In the genomic region with DNA sequence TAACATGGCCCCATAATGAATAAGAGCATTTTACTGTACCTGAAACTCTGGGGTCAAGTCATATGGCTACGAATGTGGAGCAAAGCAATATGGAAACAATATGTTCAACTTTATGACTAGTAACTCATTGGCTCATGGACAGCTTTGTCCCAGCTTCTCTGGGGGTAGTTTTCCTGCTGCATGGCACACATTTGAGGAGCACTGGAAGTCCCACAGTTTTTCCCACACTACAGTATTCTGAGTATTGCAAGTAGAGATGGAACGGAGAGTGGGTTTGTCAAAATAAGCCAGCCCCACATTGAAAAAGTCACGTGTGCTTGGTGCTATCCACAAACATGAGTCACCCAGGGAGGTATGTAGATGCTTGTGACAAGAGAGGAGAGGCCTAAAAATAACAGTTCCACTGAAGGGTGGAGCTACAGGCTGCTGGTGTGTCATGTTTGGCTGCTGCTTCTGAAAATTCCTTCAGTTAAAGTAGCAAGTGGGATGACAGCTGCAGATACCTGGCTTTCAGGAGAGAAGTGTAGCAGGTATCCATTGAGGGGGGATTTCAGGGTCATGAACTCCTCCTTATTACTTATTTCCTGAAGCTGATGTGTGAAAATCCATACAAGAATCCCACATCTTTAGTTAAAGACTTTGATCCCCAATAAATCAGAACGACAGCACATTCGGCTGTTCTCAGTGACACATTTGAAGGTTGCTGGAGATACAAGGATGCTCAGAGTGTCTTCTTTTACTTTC, we compare ENCODE assay signal across 10 cellular contexts. TPM values are rescaled to one million over a fixed set of nuclear protein-coding genes. Genes with fewer than 3 reads are reported as not detected.
DNase-seq lines count a peak whose midpoint lies in the region; ATAC-seq and TF ChIP-seq lines count a peak whose summit lies in the region.
"Had no signal": no experiment of that assay in that cellular context is flagged by ENCODE, and none has a peak within 500 bp of the region (broad histone marks: within the 10 kb centered on the region; RNA-seq: fewer than 3 reads in every experiment).

No MANE protein-coding gene starts in this region.

- no peaks in the 10 kb centered on the region for H3K36me3 Mint-ChIP-seq in stimulated activated naive CD8-positive, alpha-beta T cell treated with anti-CD3 and anti-CD28 coated beads, Interleukin-15, Interleukin-2, amounts not matched to agents 100 ng/mL and 50 ng/mL, for 24 hours (ENCODE audit: low read depth)

- no peak for ATAC-seq in HG03378 (IDR thresholded peaks at IDR 0.05; ENCODE audit: unreplicated experiment)

- H3K27ac ChIP-seq in hepatocyte: peak overlapping the region; percentile 71
- H3K27ac ChIP-seq: testis had no signal

- H3K9me2 ChIP-seq in hepatocyte (replicated peaks; ENCODE audit: insufficient read depth): no peaks in the 10 kb centered on the region

- no peaks in the 10 kb centered on the region for H3K27me3 ChIP-seq in hepatocyte
- H3K27me3 ChIP-seq: testis had no signal

- WGBS in hepatocyte (ENCODE audit: low lambda C conversion rate, missing lambda C conversion rate): 42% methylated on average over 5 of the region's 5 CpGs

- no peaks in the 10 kb centered on the region for H3K27me3 Mint-ChIP-seq in stimulated activated naive CD8-positive, alpha-beta T cell treated with anti-CD3 and anti-CD28 coated beads, Interleukin-15, Interleukin-2, amounts not matched to agents 100 ng/mL and 50 ng/mL, for 24 hours
- H3K27me3 Mint-ChIP-seq: activated B cell treated with CpG ODN at 0.5 μM for 24 hours had no signal

- peak overlapping the region; percentile 41 for H3K4me2 ChIP-seq in hepatocyte

- no peaks in the 10 kb centered on the region for H3K36me3 ChIP-seq in hepatocyte (replicated peaks; ENCODE audit: insufficient read depth, low read depth)

- peak overlapping the region; percentile 14 for H3K27ac Mint-ChIP-seq in stimulated activated naive CD8-positive, alpha-beta T cell treated with anti-CD3 and anti-CD28 coated beads, Interleukin-15, Interleukin-2, amounts not matched to agents 100 ng/mL and 50 ng/mL, for 24 hours
- H3K27ac Mint-ChIP-seq: activated B cell treated with CpG ODN at 0.5 μM for 24 hours had no signal

- H3K9me3 ChIP-seq in hepatocyte (ENCODE audit: low read depth): no peaks in the 10 kb centered on the region
- H3K9me3 ChIP-seq: testis had no signal

- H3K4me1 Mint-ChIP-seq in stimulated activated naive CD8-positive, alpha-beta T cell treated with anti-CD3 and anti-CD28 coated beads, Interleukin-15, Interleukin-2, amounts not matched to agents 100 ng/mL and 50 ng/mL, for 24 hours (ENCODE audit: low read depth): peaks cover 11% of the 10 kb centered on the region
- H3K4me1 Mint-ChIP-seq: activated B cell treated with CpG ODN at 0.5 μM for 24 hours had no signal

- H3K4me3 Mint-ChIP-seq in stimulated activated naive CD8-positive, alpha-beta T cell treated with anti-CD3 and anti-CD28 coated beads, Interleukin-15, Interleukin-2, amounts not matched to agents 100 ng/mL and 50 ng/mL, for 24 hours: no peak overlapping the region
- H3K4me3 Mint-ChIP-seq: activated B cell treated with CpG ODN at 0.5 μM for 24 hours had no signal

- no peaks in the 10 kb centered on the region for H3K79me2 ChIP-seq in hepatocyte

- TF ChIP-seq CTCF in WI38 (IDR thresholded peaks at IDR 0.05; ENCODE audit: low read depth, low read length) (no peak), hepatocyte (IDR thresholded peaks at IDR 0.05; ENCODE audit: poor library complexity) (no peak)

- peaks cover 45% of the 10 kb centered on the region for H3K4me1 ChIP-seq in hepatocyte (ENCODE audit: insufficient read depth)
- H3K4me1 ChIP-seq: testis had no signal

- H3K4me3 ChIP-seq in WI38 (ENCODE audit: low read depth, low read length): peak overlapping the region; percentile 13
- no peak overlapping the region for H3K4me3 ChIP-seq in hepatocyte
- H3K4me3 ChIP-seq: testis had no signal

- no peaks in the 10 kb centered on the region for H4K20me1 ChIP-seq in hepatocyte (ENCODE audit: insufficient read depth, poor library complexity, severe bottlenecking)

- H3K9me3 Mint-ChIP-seq in stimulated activated naive CD8-positive, alpha-beta T cell treated with anti-CD3 and anti-CD28 coated beads, Interleukin-15, Interleukin-2, amounts not matched to agents 100 ng/mL and 50 ng/mL, for 24 hours: no peaks in the 10 kb centered on the region
- H3K9me3 Mint-ChIP-seq: activated B cell treated with CpG ODN at 0.5 μM for 24 hours had no signal

- DNase-seq in HS-27A (ENCODE audit: low read depth): peak; percentile 92
- DNase-seq in hepatocyte (ENCODE audit: low spot score): peak; percentile 83
- no peak for DNase-seq in hippocampal formation (lab: John Stamatoyannopoulos, UW)
- DNase-seq in NCI-H1092 (lab: John Stamatoyannopoulos, UW): no peak
- DNase-seq in activated CD4-positive, CD25-positive, alpha-beta regulatory T cell (lab: John Stamatoyannopoulos, UW): no peak
- DNase-seq: activated B cell treated with CpG ODN at 0.5 μM for 24 hours, testis had no signal

- H2AFZ ChIP-seq in hepatocyte: no peak overlapping the region

RNA-seq across cellular contexts. Expression of gene CTAGE1, which starts 48.3 kb away (rescaled TPM):
- total RNA-seq in hepatocyte: 0.12 and 0.47 TPM in 2 replicates
- polyA plus RNA-seq in hepatocyte: 0.60 TPM in 1 of 2 replicates, not detected in the other
- total RNA-seq: activated B cell treated with CpG ODN at 0.5 μM for 24 hours had no signal

Comparison
In these comparisons a context has a peak if more than half of its experiments do, and no peak if none do; other contexts are left out.
1. DNase-seq: peak in HS-27A (single experiment) and hepatocyte (single experiment); none in hippocampal formation (0 of 2), NCI-H1092 (single experiment) and activated CD4-positive, CD25-positive, alpha-beta regulatory T cell (0 of 4).